ENCODE assay signal across 1 cellular context in genomic region chr1:47228644-47229030, GRCh38.
TF ChIP-seq lines count a peak whose summit lies in the region.

No MANE protein-coding gene starts in this region.

TF ChIP-seq in H1, 55 proteins besides CTCF, POLR2A, EP300 and RAD21:
- TF ChIP-seq ASH2L (IDR thresholded peaks at IDR 0.05; ENCODE audit: low read length) (no peak), TEAD4 (IDR thresholded peaks at IDR 0.05; ENCODE audit: low read depth, low read length) (no peak), CBX8 (IDR thresholded peaks at IDR 0.05; ENCODE audit: borderline replicate concordance, low read depth, low read length) (no peak), EGR1 (IDR thresholded peaks at IDR 0.05; ENCODE audit: borderline replicate concordance, low read depth, low read length) (no peak), EZH2 (IDR thresholded peaks at IDR 0.05; ENCODE audit: low read depth, low read length, severe bottlenecking) (peak; percentile 69), HDAC2 (IDR thresholded peaks at IDR 0.05; ENCODE audit: borderline replicate concordance in 1 of 2, low read depth in 2 of 2, low read length in 2 of 2) (no peak), SUZ12 (IDR thresholded peaks at IDR 0.05; ENCODE audit: low read length) (0 out of 2 replicates have a peak, but pooled peaks have one; percentile 73)
- TF ChIP-seq, protein P1, sequence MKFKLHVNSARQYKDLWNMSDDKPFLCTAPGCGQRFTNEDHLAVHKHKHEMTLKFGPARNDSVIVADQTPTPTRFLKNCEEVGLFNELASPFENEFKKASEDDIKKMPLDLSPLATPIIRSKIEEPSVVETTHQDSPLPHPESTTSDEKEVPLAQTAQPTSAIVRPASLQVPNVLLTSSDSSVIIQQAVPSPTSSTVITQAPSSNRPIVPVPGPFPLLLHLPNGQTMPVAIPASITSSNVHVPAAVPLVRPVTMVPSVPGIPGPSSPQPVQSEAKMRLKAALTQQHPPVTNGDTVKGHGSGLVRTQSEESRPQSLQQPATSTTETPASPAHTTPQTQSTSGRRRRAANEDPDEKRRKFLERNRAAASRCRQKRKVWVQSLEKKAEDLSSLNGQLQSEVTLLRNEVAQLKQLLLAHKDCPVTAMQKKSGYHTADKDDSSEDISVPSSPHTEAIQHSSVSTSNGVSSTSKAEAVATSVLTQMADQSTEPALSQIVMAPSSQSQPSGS (IDR thresholded peaks at IDR 0.05; ENCODE audit: low read length), result no peak
- TF ChIP-seq, protein P2, sequence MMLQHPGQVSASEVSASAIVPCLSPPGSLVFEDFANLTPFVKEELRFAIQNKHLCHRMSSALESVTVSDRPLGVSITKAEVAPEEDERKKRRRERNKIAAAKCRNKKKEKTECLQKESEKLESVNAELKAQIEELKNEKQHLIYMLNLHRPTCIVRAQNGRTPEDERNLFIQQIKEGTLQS (IDR thresholded peaks at IDR 0.05; ENCODE audit: insufficient read depth, low read depth, low read length), result no peak
